Comparison of ENCODE assay signal across 1 cellular context in genomic region chr10:117271427-117271826, GRCh38.
TF ChIP-seq lines count a peak whose summit lies in the region.

No MANE protein-coding gene starts in this region.

TF ChIP-seq in IMR-90, 13 proteins besides CTCF, POLR2A, EP300 and RAD21:
- TF ChIP-seq CHD1 (IDR thresholded peaks at IDR 0.05; ENCODE audit: low read depth, low read length) (no peak), ELK1 (IDR thresholded peaks at IDR 0.05; ENCODE audit: borderline replicate concordance, low read depth, low read length) (no peak)
